In the genomic region with DNA sequence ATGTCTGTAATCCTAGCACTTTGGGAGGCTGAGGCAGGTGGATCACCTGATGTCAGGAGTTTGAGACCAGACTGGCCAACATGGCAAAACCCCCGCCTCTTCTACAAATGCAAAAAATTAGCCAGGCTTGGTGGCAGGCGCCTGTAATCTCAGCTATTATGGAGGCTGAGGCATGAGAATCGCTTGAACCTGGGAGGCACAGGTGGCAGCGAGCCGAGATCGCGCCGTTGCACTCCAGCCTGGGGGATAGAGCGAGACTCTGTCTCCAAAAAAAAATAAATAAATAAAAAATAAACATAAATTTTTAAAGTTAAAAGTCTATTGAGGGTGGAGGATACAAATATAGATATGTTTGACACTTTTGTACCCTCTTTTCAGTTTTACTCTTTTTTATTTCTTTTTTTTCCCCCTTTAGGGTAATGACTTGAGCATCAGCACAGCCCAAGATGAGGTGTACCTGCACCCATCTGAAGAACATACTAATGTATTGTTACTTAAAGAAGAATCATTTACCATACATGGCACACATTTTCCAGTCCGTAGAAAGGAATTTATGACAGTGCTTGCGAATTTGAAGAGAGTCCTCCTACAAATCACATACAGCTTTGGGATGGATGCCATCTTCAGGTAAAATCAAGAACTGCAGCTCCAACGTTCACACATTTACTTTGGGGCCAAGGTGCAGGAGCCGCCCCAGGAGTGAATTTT, we compare ENCODE assay signal across 8 cellular contexts.
DNase-seq lines count a peak whose midpoint lies in the region; ATAC-seq, FAIRE-seq and TF ChIP-seq lines count a peak whose summit lies in the region.

No MANE protein-coding gene starts in this region.

- H3K27ac Mint-ChIP-seq in activated naive CD4-positive, alpha-beta T cell treated with anti-CD3 and anti-CD28 coated beads, Interleukin-2, amount 10 ng/mL, durations not matched to agents 7 days and 5 days: no peak overlapping the region
- no peak overlapping the region for H3K27ac Mint-ChIP-seq in glutamatergic neuron (ENCODE audit: unreplicated experiment)

- peak; percentile 91 for ATAC-seq in GM21528 (IDR thresholded peaks at IDR 0.05; ENCODE audit: low FRiP score, unreplicated experiment)

- DNase-seq in GM04504 (ENCODE audit: low read depth) (peak; percentile 56), HT-29 (ENCODE audit: low spot score) (peak; percentile 90), RCC 7860 (ENCODE audit: low spot score) (peak; percentile 40), glutamatergic neuron (peak; percentile 32), renal cortical epithelial cell (ENCODE audit: low read depth) (peak; percentile 66), cerebellar nuclear complex (lab: John Stamatoyannopoulos, UW) (no peak)
- DNase-seq in activated naive CD4-positive, alpha-beta T cell treated with anti-CD3 and anti-CD28 coated beads, Interleukin-2, amount 10 ng/mL, durations not matched to agents 7 days and 5 days: peak; percentile 48

- CTCF ChIA-PET in activated naive CD4-positive, alpha-beta T cell treated with anti-CD3 and anti-CD28 coated beads, Interleukin-2, amount 10 ng/mL, durations not matched to agents 7 days and 5 days (lab: Charles Lee): interaction anchor here (0.8 to 1.6 kb wide), 6 partner anchors 8 to 1515 kb away, joined by 3 to 4 read pairs (median 4); no protein-coding TSS in a partner anchor

- peaks cover 7% of the 10 kb centered on the region for H3K27me3 Mint-ChIP-seq in activated naive CD4-positive, alpha-beta T cell treated with anti-CD3 and anti-CD28 coated beads, Interleukin-2, amount 10 ng/mL, durations not matched to agents 7 days and 5 days
- no peaks in the 10 kb centered on the region for H3K27me3 Mint-ChIP-seq in glutamatergic neuron (ENCODE audit: unreplicated experiment)

- no peaks in the 10 kb centered on the region for H3K9me3 Mint-ChIP-seq in activated naive CD4-positive, alpha-beta T cell treated with anti-CD3 and anti-CD28 coated beads, Interleukin-2, amount 10 ng/mL, durations not matched to agents 7 days and 5 days
- no peaks in the 10 kb centered on the region for H3K9me3 Mint-ChIP-seq in glutamatergic neuron (ENCODE audit: unreplicated experiment)

- H3K36me3 Mint-ChIP-seq in activated naive CD4-positive, alpha-beta T cell treated with anti-CD3 and anti-CD28 coated beads, Interleukin-2, amount 10 ng/mL, durations not matched to agents 7 days and 5 days: no peaks in the 10 kb centered on the region
- no peaks in the 10 kb centered on the region for H3K36me3 Mint-ChIP-seq in glutamatergic neuron (ENCODE audit: unreplicated experiment)

- peak; percentile 86 for TF ChIP-seq CTCF in glutamatergic neuron (IDR thresholded peaks at IDR 0.05; ENCODE audit: partially characterized antibody, unreplicated experiment)

- H3K4me3 Mint-ChIP-seq in activated naive CD4-positive, alpha-beta T cell treated with anti-CD3 and anti-CD28 coated beads, Interleukin-2, amount 10 ng/mL, durations not matched to agents 7 days and 5 days: no peak overlapping the region
- H3K4me3 Mint-ChIP-seq in glutamatergic neuron (ENCODE audit: unreplicated experiment): no peak overlapping the region

- H3K4me1 Mint-ChIP-seq in activated naive CD4-positive, alpha-beta T cell treated with anti-CD3 and anti-CD28 coated beads, Interleukin-2, amount 10 ng/mL, durations not matched to agents 7 days and 5 days: peaks cover 2% of the 10 kb centered on the region
- H3K4me1 Mint-ChIP-seq in glutamatergic neuron (ENCODE audit: low read depth, unreplicated experiment): peaks cover 4% of the 10 kb centered on the region

- FAIRE-seq in RCC 7860 (lab: Jason Lieb, UNC): peak; percentile 7

Comparison
In these comparisons a context has a peak if more than half of its experiments do, and no peak if none do; other contexts are left out.
1. DNase-seq: peak in GM04504 (single experiment), HT-29 (single experiment), RCC 7860 (single experiment), activated naive CD4-positive, alpha-beta T cell treated with anti-CD3 and anti-CD28 coated beads, Interleukin-2, amount 10 ng/mL, durations not matched to agents 7 days and 5 days (single experiment), glutamatergic neuron (single experiment) and renal cortical epithelial cell (single experiment); none in cerebellar nuclear complex (0 of 2).